In genomic region chr11:64796047-64796756, GRCh38 we compare ENCODE assay signal across 1 cellular context.
TF ChIP-seq lines count a peak whose summit lies in the region.

No MANE protein-coding gene starts in this region.

TF ChIP-seq in K562, 482 proteins besides CTCF, POLR2A, EP300 and RAD21:
- no peak for TF ChIP-seq HDAC3 (IDR thresholded peaks at IDR 0.05; ENCODE audit: borderline replicate concordance, partially characterized antibody)
- no peak for TF ChIP-seq HNRNPLL (IDR thresholded peaks at IDR 0.05; ENCODE audit: low read depth, low read length, poor library complexity, severe bottlenecking)
- no peak for TF ChIP-seq CUX1 (CRISPR knock-in tag; IDR thresholded peaks at IDR 0.05)
- peak; percentile 37; the same call in 1 of the 2 replicates for TF ChIP-seq RBFOX2 (IDR thresholded peaks at IDR 0.05; ENCODE audit: low read depth, low read length)
- TF ChIP-seq SRSF7 (optimal IDR thresholded peaks at IDR 0.05; ENCODE audit: low read depth, low read length), result no peak
- no peak for TF ChIP-seq MCM7 (IDR thresholded peaks at IDR 0.05)
- no peak for TF ChIP-seq NFATC3 (IDR thresholded peaks at IDR 0.05)
- peak; percentile 33; the same call in 1 of the 2 replicates for TF ChIP-seq NR2C1 (IDR thresholded peaks at IDR 0.05)
- no peak for TF ChIP-seq NR2C1 (tag; IDR thresholded peaks at IDR 0.05)
- no peak for TF ChIP-seq CLOCK (CRISPR knock-in tag; IDR thresholded peaks at IDR 0.05; ENCODE audit: borderline replicate concordance)
- no peak for TF ChIP-seq ERF (CRISPR knock-in tag; IDR thresholded peaks at IDR 0.05)
- no peak for TF ChIP-seq ZFP1 (CRISPR knock-in tag; IDR thresholded peaks at IDR 0.05)
